In the genomic region with DNA sequence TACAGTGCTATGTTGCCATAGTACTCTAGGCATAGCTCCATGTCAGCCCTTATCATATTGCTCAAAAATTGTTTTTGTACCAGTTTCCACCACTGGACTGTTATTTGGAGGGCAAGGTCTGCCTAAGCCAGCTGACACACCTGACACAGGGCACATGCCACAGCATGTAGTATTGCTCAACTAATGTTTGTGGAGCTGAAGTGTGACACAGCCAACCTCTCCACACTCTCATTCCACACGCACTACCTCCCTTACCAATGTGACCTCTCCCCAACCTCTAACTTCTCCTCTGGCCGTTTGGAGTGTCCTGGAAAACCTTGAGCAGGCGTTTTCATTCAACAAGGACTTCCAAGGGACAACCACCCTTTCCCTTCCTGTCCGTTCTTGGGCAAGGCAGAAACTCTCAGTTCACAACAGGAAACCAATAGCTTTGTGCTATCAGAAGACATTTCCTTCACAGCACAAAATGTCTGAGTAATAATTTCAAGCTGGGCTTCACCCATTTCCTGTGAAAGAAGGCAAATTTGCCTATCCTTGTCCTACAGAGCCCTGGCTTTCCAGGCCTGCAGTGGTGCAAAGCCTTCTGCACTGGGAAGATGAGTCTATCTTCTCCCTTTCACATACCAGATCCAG, we compare ENCODE assay signal across 19 cellular contexts. TPM values are rescaled to one million over a fixed set of nuclear protein-coding genes. Genes with fewer than 3 reads are reported as not detected.
DNase-seq lines count a peak whose midpoint lies in the region; ATAC-seq, FAIRE-seq and TF ChIP-seq lines count a peak whose summit lies in the region.
"Had no signal": no experiment of that assay in that cellular context is flagged by ENCODE, and none has a peak within 500 bp of the region (broad histone marks: within the 10 kb centered on the region; RNA-seq: fewer than 3 reads in every experiment).

No MANE protein-coding gene starts in this region.

- POLR2A ChIA-PET in GM12878 (lab: Charles Lee): no interaction called here

- H4K20me1 ChIP-seq in BLaER1 treated with 17β-estradiol and CSF1 and Interleukin-3, amounts not matched to agents 10 nM and 100 nM: no peaks in the 10 kb centered on the region
- no peaks in the 10 kb centered on the region for H4K20me1 ChIP-seq in GM12878 (ENCODE audit: control insufficient read depth, insufficient read depth)

- SMC1A ChIA-PET in GM12878 (lab: Charles Lee; ENCODE audit: uncharacterized antibody, unreplicated experiment): interaction anchor here (0.7 to 1.4 kb wide), 2 partner anchors 9 to 21 kb away, joined by 3 to 5 read pairs; no protein-coding TSS in a partner anchor

- H3K27me3 ChIP-seq in BLaER1 treated with 17β-estradiol and CSF1 and Interleukin-3, amounts not matched to agents 10 nM and 100 nM: no peaks in the 10 kb centered on the region
- H3K27me3 ChIP-seq in GM12878 (replicated peaks in 1 of 2; ENCODE audit: control insufficient read depth in 2 of 2, insufficient read depth in 2 of 2, low read length in 1 of 2): no peaks in the 10 kb centered on the region
- H3K27me3 ChIP-seq: SJSA1 had no signal

- H3K4me2 ChIP-seq in BLaER1 treated with 17β-estradiol and CSF1 and Interleukin-3, amounts not matched to agents 10 nM and 100 nM: peak overlapping the region; percentile 27 to 83 (median 67)
- peak overlapping the region; percentile 15; the same call in 1 of the 2 replicates for H3K4me2 ChIP-seq in GM12878 (ENCODE audit: control insufficient read depth, insufficient read depth)

- no peak for TF ChIP-seq CTCF in GM12878 (IDR thresholded peaks at IDR 0.05 in 2 of 3, conservative IDR thresholded peaks at IDR 0.05 in 1 of 3; ENCODE audit: control insufficient read depth in 2 of 3, extremely low read depth in 1 of 3, insufficient read depth in 1 of 3, low read depth in 3 of 3, low read length in 3 of 3)

- H3K36me3 ChIP-seq in BLaER1 treated with 17β-estradiol and CSF1 and Interleukin-3, amounts not matched to agents 10 nM and 100 nM: no peaks in the 10 kb centered on the region
- H3K36me3 ChIP-seq in GM12878 (ENCODE audit: control insufficient read depth in 2 of 2, insufficient read depth in 2 of 2, low read length in 1 of 2): no peaks in the 10 kb centered on the region
- H3K36me3 ChIP-seq: SJSA1 had no signal

- intact Hi-C loops in GM12878 (cut with micrococcal nuclease; ENCODE audit: unreplicated experiment): no loop called here

- peak overlapping the region; percentile 67 for H2AFZ ChIP-seq in GM12878 (ENCODE audit: control insufficient read depth, low read depth, low read length)

- no peak for TF ChIP-seq RAD21 in GM12878 (IDR thresholded peaks at IDR 0.05; ENCODE audit: insufficient read depth, low read depth, low read length)

- DNase-seq in GM12878 (ENCODE audit: low read depth, low spot score): no peak
- DNase-seq in left lobe of liver (ENCODE audit: low spot score): peak; percentile 89
- DNase-seq: activated CD4-positive, CD25-positive, alpha-beta regulatory T cell; activated naive CD4-positive, alpha-beta T cell treated with anti-CD3 and anti-CD28 coated beads, Interleukin-2, amount 50 U/mL, for 16 hours; C1 segment of cervical spinal cord; foreskin melanocyte; NCI-H187; NCI-H82; occipital lobe had no signal

- peaks cover 9 to 46% (median 14%) of the 10 kb centered on the region in 10 experiments for H3K4me1 ChIP-seq in BLaER1 treated with 17β-estradiol and CSF1 and Interleukin-3, amounts not matched to agents 10 nM and 100 nM
- peaks cover 10% of the 10 kb centered on the region for H3K4me1 ChIP-seq in GM12878 (ENCODE audit: control insufficient read depth, insufficient read depth, low read length)
- H3K4me1 ChIP-seq: SJSA1 had no signal

- WGBS in GM12878 (ENCODE audit: insufficient coverage, insufficient replicate concordance, low lambda C conversion rate, missing lambda C conversion rate): 25% methylated on average over 4 of the region's 4 CpGs

- TF ChIP-seq EP300 in GM12878 (IDR thresholded peaks at IDR 0.05; ENCODE audit: borderline replicate concordance in 1 of 2, control insufficient read depth in 1 of 2, low read depth in 2 of 2, low read length in 2 of 2): no peak

- CTCF ChIA-PET in GM12878 (lab: Yijun Ruan, JAX): interaction anchor here (0.7 to 1.3 kb wide), 5 partner anchors 8 to 227 kb away, joined by 3 to 4 read pairs (median 3); no protein-coding TSS in a partner anchor

- RAD21 ChIA-PET in GM12878 (lab: Charles Lee; ENCODE audit: unreplicated experiment): no interaction called here

- peak overlapping the region in 2 of 11 experiments; percentile 43 to 59; a peak in 4 of 22 replicates for H3K9ac ChIP-seq in BLaER1 treated with 17β-estradiol and CSF1 and Interleukin-3, amounts not matched to agents 10 nM and 100 nM
- H3K9ac ChIP-seq in GM12878 (ENCODE audit: control insufficient read depth, insufficient read depth, low read length): 0 out of 2 replicates have a peak overlapping the region, but pooled peaks have one; percentile 10

- H3K9me3 ChIP-seq in BLaER1 treated with 17β-estradiol and CSF1 and Interleukin-3, amounts not matched to agents 10 nM and 100 nM (replicated peaks in 1 of 11): no peaks in the 10 kb centered on the region; a peak in 1 of 22 replicates
- H3K9me3 ChIP-seq in GM12878 (replicated peaks; ENCODE audit: control insufficient read depth, insufficient read depth, low read length): no peaks in the 10 kb centered on the region
- H3K9me3 ChIP-seq: SJSA1 had no signal

- H3K79me2 ChIP-seq in GM12878 (ENCODE audit: control insufficient read depth, insufficient read depth, low read length): no peaks in the 10 kb centered on the region

- in situ Hi-C loops in GM12878 (cut with MboI): no loop called here

- H3K27ac ChIP-seq in BLaER1 treated with 17β-estradiol and CSF1 and Interleukin-3, amounts not matched to agents 10 nM and 100 nM: peak overlapping the region in 8 of 11 experiments; percentile 35 to 77 (median 62); a peak in 14 of 22 replicates
- no peak overlapping the region for H3K27ac ChIP-seq in GM12878 (ENCODE audit: control insufficient read depth, insufficient read depth)
- H3K27ac ChIP-seq: SJSA1 had no signal

- ATAC-seq in GM21447 (IDR thresholded peaks at IDR 0.05; ENCODE audit: unreplicated experiment): peak; percentile 43
- ATAC-seq in GM12878: peak; percentile 24
- ATAC-seq in left lobe of liver: peak; percentile 90
- no peak for ATAC-seq in GM21515 (IDR thresholded peaks at IDR 0.05; ENCODE audit: unreplicated experiment)
- ATAC-seq in HG03520 (IDR thresholded peaks at IDR 0.05; ENCODE audit: unreplicated experiment): no peak
- no peak for ATAC-seq in GM19328 (IDR thresholded peaks at IDR 0.05; ENCODE audit: unreplicated experiment)
- ATAC-seq in HG03039 (IDR thresholded peaks at IDR 0.05; ENCODE audit: unreplicated experiment): no peak

- no peak overlapping the region for H3K4me3 ChIP-seq in BLaER1 treated with 17β-estradiol and CSF1 and Interleukin-3, amounts not matched to agents 10 nM and 100 nM
- H3K4me3 ChIP-seq in GM12878: no peak overlapping the region
- H3K4me3 ChIP-seq: lung, SJSA1 had no signal

- BruUV-seq in GM12878 (replicated peaks; lab: Mats Ljungman, UMichigan): no TSS peak

- FAIRE-seq in GM12878 (lab: Jason Lieb, UNC): peak; percentile 56
- FAIRE-seq: colon, H1 had no signal

- TF ChIP-seq POLR2A in GM12878 (IDR thresholded peaks at IDR 0.05; ENCODE audit: low read depth, low read length): no peak

TF ChIP-seq in GM12878, 131 proteins besides CTCF, POLR2A, EP300 and RAD21 (continues in another document):
- TF ChIP-seq CHD2 (IDR thresholded peaks at IDR 0.05; ENCODE audit: borderline replicate concordance, low read depth, low read length) (no peak), PML (IDR thresholded peaks at IDR 0.05; ENCODE audit: low read length) (no peak), CHD1 (IDR thresholded peaks at IDR 0.05; ENCODE audit: low read depth, low read length) (no peak), EZH2 (IDR thresholded peaks at IDR 0.05; ENCODE audit: borderline replicate concordance, control insufficient read depth, low read depth, low read length) (no peak), SMC3 (IDR thresholded peaks at IDR 0.05; ENCODE audit: borderline replicate concordance, low read length) (no peak), ESRRA (IDR thresholded peaks at IDR 0.05; ENCODE audit: low read length) (no peak)

RNA-seq across cellular contexts. Expression of gene TLNRD1, which starts 38.4 kb away (rescaled TPM):
- total RNA-seq in GM12878 (2013; cell fraction: nucleolus; rRNA removed): 14.0 and 16.6 TPM in 2 replicates
- total RNA-seq in GM12878 (2014; rRNA removed): 19.9 and 25.5 TPM in 2 replicates
- total RNA-seq in GM12878 (2014; rRNA removed; fragmentation: Illumina TruSeq; extraction: Trizol): 6.0 and 6.5 TPM in 2 replicates
- 40.5 and 44.8 TPM in 2 replicates for total RNA-seq in GM12878 (2021)
- 2.6 TPM for polyA plus RNA-seq in GM12878 (2011; ENCODE audit: low read depth)
- 8.4 and 11.6 TPM in 2 replicates for polyA plus RNA-seq in GM12878 (2011; rRNA removed)
- 13.2 and 24.3 TPM in 2 replicates for polyA plus RNA-seq in GM12878 (2011; cell fraction: cytosol; rRNA removed)
- polyA plus RNA-seq in GM12878 (2011; cell fraction: nucleus; rRNA removed): 13.6 and 19.0 TPM in 2 replicates
- 8.4 and 9.0 TPM in 2 replicates for polyA plus RNA-seq in GM12878 (2012)
- polyA plus RNA-seq in GM12878 (2014; fragmentation: Illumina TruSeq; extraction: Trizol): 4.8 and 6.6 TPM in 2 replicates
- polyA plus RNA-seq in GM12878 (2014; fragmentation: Nextera tagmentation; extraction: Ambion mirVana): 1 to 10 TPM; 2.5 to 5.7 TPM
- polyA plus RNA-seq in GM12878 (2014; rRNA removed): 26.7 and 31.5 TPM in 2 replicates
- 10 to 100 TPM in 1 of 2 experiments, 1 to 10 TPM in 1; 5.4 to 12.5 TPM for polyA plus RNA-seq in GM12878 (2016; fragmentation: Nextera tagmentation; extraction: Ambion mirVana)
- polyA minus RNA-seq in GM12878 (2011; rRNA and poly(A)+ RNA removed): 4.8 and 6.6 TPM in 2 replicates
- polyA minus RNA-seq in GM12878 (2011; cell fraction: cytosol; rRNA and poly(A)+ RNA removed): 12.8 and 13.8 TPM in 2 replicates
- 16.1 and 29.3 TPM in 2 replicates for polyA minus RNA-seq in GM12878 (2011; cell fraction: nucleus; rRNA and poly(A)+ RNA removed)
- 4.2 TPM for total RNA-seq in left lobe of liver

RNA-seq across cellular contexts. Expression of gene MESD, which starts 49.5 kb away (rescaled TPM):
- total RNA-seq in GM12878 (2013; cell fraction: nucleolus; rRNA removed): 34.4 and 36.8 TPM in 2 replicates
- total RNA-seq in GM12878 (2014; rRNA removed) (21.8 and 22.7 TPM in 2 replicates), GM12878 (2014; rRNA removed; fragmentation: Illumina TruSeq; extraction: Trizol) (25.2 and 27.5 TPM in 2 replicates), GM12878 (2021) (19.2 and 24.1 TPM in 2 replicates), left lobe of liver (16.6 TPM)
- 10.7 TPM for polyA plus RNA-seq in GM12878 (2011; ENCODE audit: low read depth)
- polyA plus RNA-seq in GM12878 (2011; rRNA removed) (11.2 and 15.4 TPM in 2 replicates), GM12878 (2014; fragmentation: Illumina TruSeq; extraction: Trizol) (24.7 and 25.7 TPM in 2 replicates), GM12878 (2014; fragmentation: Nextera tagmentation; extraction: Ambion mirVana) (10 to 100 TPM; 10.2 to 16.7 TPM), GM12878 (2014; rRNA removed) (16.5 and 16.7 TPM in 2 replicates), GM12878 (2016; fragmentation: Nextera tagmentation; extraction: Ambion mirVana) (10 to 100 TPM; 39.0 to 39.8 TPM)
- polyA plus RNA-seq in GM12878 (2011; cell fraction: cytosol; rRNA removed): 8.8 and 9.4 TPM in 2 replicates
- 9.4 and 11.4 TPM in 2 replicates for polyA plus RNA-seq in GM12878 (2011; cell fraction: nucleus; rRNA removed)
- 14.4 and 14.7 TPM in 2 replicates for polyA plus RNA-seq in GM12878 (2012)
- 8.0 and 9.7 TPM in 2 replicates for polyA minus RNA-seq in GM12878 (2011; rRNA and poly(A)+ RNA removed)
- polyA minus RNA-seq in GM12878 (2011; cell fraction: cytosol; rRNA and poly(A)+ RNA removed): 3.6 and 5.9 TPM in 2 replicates
- 7.3 and 9.2 TPM in 2 replicates for polyA minus RNA-seq in GM12878 (2011; cell fraction: nucleus; rRNA and poly(A)+ RNA removed)

Comparison
In these comparisons a context has a peak if more than half of its experiments do, and no peak if none do; other contexts are left out.
1. ATAC-seq: peak in GM21447 (single experiment), GM12878 (single experiment) and left lobe of liver (single experiment); none in GM21515 (single experiment), HG03520 (single experiment), GM19328 (single experiment) and HG03039 (single experiment).